In genomic region chr5:169384661-169385060, GRCh38 we compare ENCODE assay signal across 20 cellular contexts.
DNase-seq lines count a peak whose midpoint lies in the region; ATAC-seq and TF ChIP-seq lines count a peak whose summit lies in the region.
"Had no signal": no experiment of that assay in that cellular context is flagged by ENCODE, and none has a peak within 500 bp of the region (broad histone marks: within the 10 kb centered on the region; RNA-seq: fewer than 3 reads in every experiment).

No MANE protein-coding gene starts in this region.

- H3K9me3 Mint-ChIP-seq in endodermal cell (peaks cover 11% of the 10 kb centered on the region), neural progenitor cell (peaks cover 11% of the 10 kb centered on the region)

- peaks cover 14% of the 10 kb centered on the region for H3K27me3 Mint-ChIP-seq in endodermal cell (ENCODE audit: insufficient read depth)
- peaks cover 3% of the 10 kb centered on the region for H3K27me3 Mint-ChIP-seq in neural progenitor cell (ENCODE audit: insufficient read depth, low read depth)

- H4K20me1 ChIP-seq in neural progenitor cell (ENCODE audit: low read depth): no peaks in the 10 kb centered on the region

- H3K36me3 ChIP-seq in endodermal cell (ENCODE audit: control insufficient read depth, insufficient read depth, low read length) (no peaks in the 10 kb centered on the region), neural progenitor cell (no peaks in the 10 kb centered on the region), tibial nerve (no peaks in the 10 kb centered on the region)

- no peak overlapping the region for H3K9ac ChIP-seq in endodermal cell (ENCODE audit: extremely low read depth, low read length, poor library complexity, severe bottlenecking)
- H3K9ac ChIP-seq in neural progenitor cell: no peak overlapping the region

- no peak overlapping the region for H3K4me2 ChIP-seq in neural progenitor cell

- H3F3A ChIP-seq in neural progenitor cell (ENCODE audit: low read depth): no peaks in the 10 kb centered on the region

- H2AFZ ChIP-seq in neural progenitor cell (replicated peaks): peak overlapping the region; percentile 3

- TF ChIP-seq POLR2A in tibial nerve (IDR thresholded peaks at IDR 0.05): no peak

- H3K4me1 Mint-ChIP-seq in endodermal cell (no peaks in the 10 kb centered on the region), neural progenitor cell (peaks cover 8% of the 10 kb centered on the region)
- H3K4me1 Mint-ChIP-seq: CD14-positive monocyte had no signal

- H3K4me1 ChIP-seq in endodermal cell (ENCODE audit: control insufficient read depth, insufficient read depth, low read length) (no peaks in the 10 kb centered on the region), neural progenitor cell (no peaks in the 10 kb centered on the region), tibial nerve (no peaks in the 10 kb centered on the region)
- H3K4me1 ChIP-seq: Caco-2 had no signal

- H3K27ac Mint-ChIP-seq in endodermal cell: peak overlapping the region; percentile 18
- H3K27ac Mint-ChIP-seq in neural progenitor cell: no peak overlapping the region

- peak overlapping the region; percentile 57 for H3K27ac ChIP-seq in endodermal cell (ENCODE audit: low read depth, low read length)
- no peak overlapping the region for H3K27ac ChIP-seq in neural progenitor cell
- no peak overlapping the region for H3K27ac ChIP-seq in tibial nerve
- H3K27ac ChIP-seq: HL-60, SK-N-MC had no signal

- no peak for ATAC-seq in HG03342 (IDR thresholded peaks at IDR 0.05; ENCODE audit: unreplicated experiment)
- ATAC-seq: HCT116, PC-3, Right ventricle myocardium inferior had no signal

- DNase-seq in AG08395 (ENCODE audit: low spot score) (peak; percentile 19), M059J (ENCODE audit: low read depth) (peak; percentile 76), endodermal cell (no peak), neural progenitor cell (ENCODE audit: low spot score) (no peak), posterior cingulate gyrus (no peak), tibial nerve (ENCODE audit: low spot score in 2 of 2) (no peak)
- no peak for DNase-seq in activated CD8-positive, alpha-beta memory T cell treated with anti-CD3 and anti-CD28 coated beads, Interleukin-2, amount 50 U/mL, for 4 hours
- DNase-seq: Caco-2; DMS53; NCI-H2107; NCI-H226; NCI-H526; NK-92 treated with Interleukin-12 subunit alpha and Interleukin-12 subunit beta, amount 100 ng/mL, for 24 hours; PC-3 had no signal

- WGBS in endodermal cell (ENCODE audit: insufficient coverage in 1 of 2, insufficient read length in 1 of 2), 2 experiments: 87 to 100% methylated on average over 1 to 5 of the region's 5 CpGs
- 43% methylated on average over 5 of the region's 5 CpGs for WGBS in tibial nerve, 2 donors

- H3K4me3 Mint-ChIP-seq in endodermal cell: no peak overlapping the region
- no peak overlapping the region for H3K4me3 Mint-ChIP-seq in neural progenitor cell
- H3K4me3 Mint-ChIP-seq: CD14-positive monocyte had no signal

- intact Hi-C loops in posterior cingulate gyrus (cut with DNase I): no loop called here

- H3K79me2 ChIP-seq in neural progenitor cell (ENCODE audit: low read depth): no peaks in the 10 kb centered on the region

- TF ChIP-seq CTCF in endodermal cell (conservative IDR thresholded peaks at IDR 0.05) (no peak), neural progenitor cell (IDR thresholded peaks at IDR 0.05) (no peak), tibial nerve (IDR thresholded peaks at IDR 0.05) (no peak)

- no peaks in the 10 kb centered on the region for H3K36me3 Mint-ChIP-seq in endodermal cell (ENCODE audit: low read depth)
- H3K36me3 Mint-ChIP-seq in neural progenitor cell: no peaks in the 10 kb centered on the region
- H3K36me3 Mint-ChIP-seq: CD14-positive monocyte had no signal

- H3K9me3 ChIP-seq in endodermal cell (ENCODE audit: control insufficient read depth, low read length) (no peaks in the 10 kb centered on the region), neural progenitor cell (ENCODE audit: low read depth) (no peaks in the 10 kb centered on the region), tibial nerve (peaks cover 0 to 2% (median 0%) of the 10 kb centered on the region in 4 donors)
- H3K9me3 ChIP-seq: Caco-2 had no signal

- no peak for TF ChIP-seq EP300 in tibial nerve (IDR thresholded peaks at IDR 0.05)

- H3K4me3 ChIP-seq in endodermal cell (ENCODE audit: low read length) (no peak overlapping the region), neural progenitor cell (no peak overlapping the region), tibial nerve (no peak overlapping the region)
- H3K4me3 ChIP-seq: SK-N-MC had no signal

- peaks cover 5% of the 10 kb centered on the region for H3K27me3 ChIP-seq in endodermal cell (ENCODE audit: control insufficient read depth, insufficient read depth, low read length, poor library complexity, severe bottlenecking)
- no peaks in the 10 kb centered on the region for H3K27me3 ChIP-seq in neural progenitor cell
- H3K27me3 ChIP-seq in tibial nerve: no peaks in the 10 kb centered on the region

Comparison
In these comparisons a context has a peak if more than half of its experiments do, and no peak if none do; other contexts are left out.
1. DNase-seq: peak in AG08395 (single experiment) and M059J (single experiment); none in endodermal cell (single experiment), neural progenitor cell (single experiment), activated CD8-positive, alpha-beta memory T cell treated with anti-CD3 and anti-CD28 coated beads, Interleukin-2, amount 50 U/mL, for 4 hours (single experiment), posterior cingulate gyrus (0 of 10) and tibial nerve (0 of 2).